ENCODE assay signal across 9 cellular contexts in genomic region chr3:58353722-58354553, GRCh38. TPM values are rescaled to one million over a fixed set of nuclear protein-coding genes. Genes with fewer than 3 reads are reported as not detected.
DNase-seq lines count a peak whose midpoint lies in the region; ATAC-seq and TF ChIP-seq lines count a peak whose summit lies in the region.
"Had no signal": no experiment of that assay in that cellular context is flagged by ENCODE, and none has a peak within 500 bp of the region (broad histone marks: within the 10 kb centered on the region; RNA-seq: fewer than 3 reads in every experiment).

No MANE protein-coding gene starts in this region.

- peak; percentile 21 for ATAC-seq in GM18868 (IDR thresholded peaks at IDR 0.05; ENCODE audit: unreplicated experiment)
- ATAC-seq in HG03520 (IDR thresholded peaks at IDR 0.05; ENCODE audit: unreplicated experiment): no peak
- no peak for ATAC-seq in GM18909 (IDR thresholded peaks at IDR 0.05; ENCODE audit: poor library complexity, unreplicated experiment)

- H3K4me2 ChIP-seq in osteoblast (ENCODE audit: insufficient read depth, low read length): no peak overlapping the region

- peaks cover 20% of the 10 kb centered on the region for H3K4me1 ChIP-seq in osteoblast (ENCODE audit: insufficient read depth, low read length)

- peaks cover 31% of the 10 kb centered on the region for H4K20me1 ChIP-seq in osteoblast (ENCODE audit: insufficient read depth, low read length)

- peak; percentile 86 for DNase-seq in NOMO-1 treated with DMSO at 0.1 percent for 48 hours (lab: John Stamatoyannopoulos, UW; ENCODE audit: unreplicated experiment)
- no peak for DNase-seq in brain microvascular endothelial cell
- DNase-seq in osteoblast (ENCODE audit: insufficient read length, low spot score, missing footprints): no peak
- DNase-seq in NCI-H2227 treated with DMSO at 0.1 percent for 48 hours (lab: John Stamatoyannopoulos, UW): no peak
- no peak for DNase-seq in ureter (ENCODE audit: low spot score)
- DNase-seq: NCI-H82 had no signal

- H3K27me3 ChIP-seq in brain microvascular endothelial cell (replicated peaks) (no peaks in the 10 kb centered on the region), osteoblast (ENCODE audit: insufficient read depth, low read length) (no peaks in the 10 kb centered on the region)

- in situ Hi-C loops in brain microvascular endothelial cell (cut with HindIII; ENCODE audit: low pct_ligation_motif_present, low sequenced_read_pairs): no loop called here

- peaks cover 75% of the 10 kb centered on the region for H3K79me2 ChIP-seq in osteoblast (ENCODE audit: insufficient read depth, low read length)

- no peak overlapping the region for H3K27ac ChIP-seq in brain microvascular endothelial cell
- H3K27ac ChIP-seq in osteoblast (ENCODE audit: low read depth, low read length): no peak overlapping the region

- H3K36me3 ChIP-seq in brain microvascular endothelial cell (replicated peaks): no peaks in the 10 kb centered on the region
- no peaks in the 10 kb centered on the region for H3K36me3 ChIP-seq in osteoblast (ENCODE audit: insufficient read depth, low read length)

- H3K9me3 ChIP-seq in osteoblast (ENCODE audit: low read depth, low read length): no peaks in the 10 kb centered on the region

- peak overlapping the region; percentile 39 for H2AFZ ChIP-seq in osteoblast (ENCODE audit: low read length)

- TF ChIP-seq CTCF in brain microvascular endothelial cell (IDR thresholded peaks at IDR 0.05; ENCODE audit: low read depth, low read length, missing control alignments) (peak; percentile 33), osteoblast (IDR thresholded peaks at IDR 0.05; ENCODE audit: extremely low read depth, low read depth, low read length) (no peak)

- H3K4me3 ChIP-seq in brain microvascular endothelial cell (ENCODE audit: low read depth, low read length) (no peak overlapping the region), osteoblast (ENCODE audit: insufficient read depth, low read length) (no peak overlapping the region)

RNA-seq across cellular contexts. Expression of gene PXK, which starts 21.2 kb away (rescaled TPM):
- total RNA-seq in osteoblast: 77.4 and 87.8 TPM in 2 replicates
- 26.8 TPM for total RNA-seq in ureter

RNA-seq across cellular contexts. Expression of gene HTD2, which starts 47.6 kb away (rescaled TPM):
- total RNA-seq in osteoblast (6.2 TPM in 2 replicates), ureter (7.4 TPM)

RNA-seq across cellular contexts. Expression of gene RPP14, which starts 47.9 kb away (rescaled TPM):
- 13.0 and 13.4 TPM in 2 replicates for total RNA-seq in osteoblast
- total RNA-seq in ureter: 17.0 TPM
